In genomic region chr2:190068764-190069163, GRCh38 we compare ENCODE assay signal across 1 cellular context.
TF ChIP-seq lines count a peak whose summit lies in the region.

No MANE protein-coding gene starts in this region.

TF ChIP-seq in GM23338, 12 proteins besides CTCF, POLR2A, EP300 and RAD21 (continued from another document):
- no peak for TF ChIP-seq STAT1 (IDR thresholded peaks at IDR 0.05; ENCODE audit: unreplicated experiment)
- TF ChIP-seq, protein P1, sequence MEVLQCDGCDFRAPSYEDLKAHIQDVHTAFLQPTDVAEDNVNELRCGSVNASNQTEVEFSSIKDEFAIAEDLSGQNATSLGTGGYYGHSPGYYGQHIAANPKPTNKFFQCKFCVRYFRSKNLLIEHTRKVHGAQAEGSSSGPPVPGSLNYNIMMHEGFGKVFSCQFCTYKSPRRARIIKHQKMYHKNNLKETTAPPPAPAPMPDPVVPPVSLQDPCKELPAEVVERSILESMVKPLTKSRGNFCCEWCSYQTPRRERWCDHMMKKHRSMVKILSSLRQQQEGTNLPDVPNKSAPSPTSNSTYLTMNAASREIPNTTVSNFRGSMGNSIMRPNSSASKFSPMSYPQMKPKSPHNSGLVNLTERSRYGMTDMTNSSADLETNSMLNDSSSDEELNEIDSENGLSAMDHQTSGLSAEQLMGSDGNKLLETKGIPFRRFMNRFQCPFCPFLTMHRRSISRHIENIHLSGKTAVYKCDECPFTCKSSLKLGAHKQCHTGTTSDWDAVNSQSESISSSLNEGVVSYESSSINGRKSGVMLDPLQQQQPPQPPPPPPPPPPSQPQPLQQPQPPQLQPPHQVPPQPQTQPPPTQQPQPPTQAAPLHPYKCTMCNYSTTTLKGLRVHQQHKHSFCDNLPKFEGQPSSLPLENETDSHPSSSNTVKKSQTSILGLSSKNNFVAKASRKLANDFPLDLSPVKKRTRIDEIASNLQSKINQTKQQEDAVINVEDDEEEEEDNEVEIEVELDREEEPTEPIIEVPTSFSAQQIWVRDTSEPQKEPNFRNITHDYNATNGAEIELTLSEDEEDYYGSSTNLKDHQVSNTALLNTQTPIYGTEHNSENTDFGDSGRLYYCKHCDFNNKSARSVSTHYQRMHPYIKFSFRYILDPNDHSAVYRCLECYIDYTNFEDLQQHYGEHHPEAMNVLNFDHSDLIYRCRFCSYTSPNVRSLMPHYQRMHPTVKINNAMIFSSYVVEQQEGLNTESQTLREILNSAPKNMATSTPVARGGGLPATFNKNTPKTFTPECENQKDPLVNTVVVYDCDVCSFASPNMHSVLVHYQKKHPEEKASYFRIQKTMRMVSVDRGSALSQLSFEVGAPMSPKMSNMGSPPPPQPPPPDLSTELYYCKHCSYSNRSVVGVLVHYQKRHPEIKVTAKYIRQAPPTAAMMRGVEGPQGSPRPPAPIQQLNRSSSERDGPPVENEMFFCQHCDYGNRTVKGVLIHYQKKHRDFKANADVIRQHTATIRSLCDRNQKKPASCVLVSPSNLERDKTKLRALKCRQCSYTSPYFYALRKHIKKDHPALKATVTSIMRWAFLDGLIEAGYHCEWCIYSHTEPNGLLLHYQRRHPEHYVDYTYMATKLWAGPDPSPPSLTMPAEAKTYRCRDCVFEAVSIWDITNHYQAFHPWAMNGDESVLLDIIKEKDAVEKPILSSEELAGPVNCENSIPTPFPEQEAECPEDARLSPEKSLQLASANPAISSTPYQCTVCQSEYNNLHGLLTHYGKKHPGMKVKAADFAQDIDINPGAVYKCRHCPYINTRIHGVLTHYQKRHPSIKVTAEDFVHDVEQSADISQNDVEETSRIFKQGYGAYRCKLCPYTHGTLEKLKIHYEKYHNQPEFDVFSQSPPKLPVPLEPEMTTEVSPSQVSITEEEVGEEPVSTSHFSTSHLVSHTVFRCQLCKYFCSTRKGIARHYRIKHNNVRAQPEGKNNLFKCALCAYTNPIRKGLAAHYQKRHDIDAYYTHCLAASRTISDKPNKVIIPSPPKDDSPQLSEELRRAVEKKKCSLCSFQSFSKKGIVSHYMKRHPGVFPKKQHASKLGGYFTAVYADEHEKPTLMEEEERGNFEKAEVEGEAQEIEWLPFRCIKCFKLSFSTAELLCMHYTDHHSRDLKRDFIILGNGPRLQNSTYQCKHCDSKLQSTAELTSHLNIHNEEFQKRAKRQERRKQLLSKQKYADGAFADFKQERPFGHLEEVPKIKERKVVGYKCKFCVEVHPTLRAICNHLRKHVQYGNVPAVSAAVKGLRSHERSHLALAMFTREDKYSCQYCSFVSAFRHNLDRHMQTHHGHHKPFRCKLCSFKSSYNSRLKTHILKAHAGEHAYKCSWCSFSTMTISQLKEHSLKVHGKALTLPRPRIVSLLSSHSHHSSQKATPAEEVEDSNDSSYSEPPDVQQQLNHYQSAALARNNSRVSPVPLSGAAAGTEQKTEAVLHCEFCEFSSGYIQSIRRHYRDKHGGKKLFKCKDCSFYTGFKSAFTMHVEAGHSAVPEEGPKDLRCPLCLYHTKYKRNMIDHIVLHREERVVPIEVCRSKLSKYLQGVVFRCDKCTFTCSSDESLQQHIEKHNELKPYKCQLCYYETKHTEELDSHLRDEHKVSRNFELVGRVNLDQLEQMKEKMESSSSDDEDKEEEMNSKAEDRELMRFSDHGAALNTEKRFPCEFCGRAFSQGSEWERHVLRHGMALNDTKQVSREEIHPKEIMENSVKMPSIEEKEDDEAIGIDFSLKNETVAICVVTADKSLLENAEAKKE (CRISPR knock-in tag; IDR thresholded peaks at IDR 0.05): no peak
